ENCODE assay signal across 36 cellular contexts in the genomic region with DNA sequence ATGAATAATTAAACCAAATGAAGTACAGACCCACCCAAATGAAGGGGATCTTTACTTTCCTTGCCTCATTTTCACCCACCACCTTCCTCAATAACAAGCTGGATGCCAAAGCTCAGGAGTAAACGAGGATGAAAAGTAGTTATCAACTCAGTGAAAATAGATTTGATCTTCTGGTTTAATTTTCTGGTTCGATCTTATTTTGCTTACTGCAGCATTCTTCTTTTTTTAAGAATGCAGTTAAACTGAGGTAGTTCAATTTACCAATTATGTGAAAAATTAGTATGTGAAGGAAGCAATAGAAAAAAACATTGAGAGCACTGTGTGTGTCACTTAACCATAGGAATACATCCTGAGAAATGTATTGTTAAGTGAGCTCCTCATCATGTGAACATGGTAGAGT.
"Had no signal": no experiment of that assay in that cellular context is flagged by ENCODE, and none has a peak within 500 bp of the region (broad histone marks: within the 10 kb centered on the region; RNA-seq: fewer than 3 reads in every experiment).

No MANE protein-coding gene starts in this region.

- H3K9me3 ChIP-seq: MG63 had no signal

- H3K36me3 ChIP-seq: MG63 had no signal

- DNase-seq: MG63, MM.1S, MV-4-11, NCI-H1048, NCI-H1092, NCI-H1092 treated with DMSO at 0.1 percent for 48 hours, NCI-H1105, NCI-H1105 treated with DMSO at 0.1 percent for 48 hours, NCI-H1417, NCI-H1417 treated with DMSO at 0.1 percent for 48 hours, NCI-H1436, NCI-H1436 treated with DMSO at 0.1 percent for 48 hours, NCI-H146, NCI-H1694, NCI-H1694 treated with DMSO at 0.1 percent for 48 hours, NCI-H187, NCI-H187 treated with DMSO at 0.1 percent for 48 hours, NCI-H1930, NCI-H2029, NCI-H2029 treated with DMSO at 0.1 percent for 48 hours, NCI-H2081, NCI-H2081 treated with DMSO at 0.1 percent for 48 hours, NCI-H2107, NCI-H2171, NCI-H2171 treated with DMSO at 0.1 percent for 48 hours, NCI-H2227 treated with DMSO at 0.1 percent for 48 hours, NCI-H226, NCI-H345, NCI-H446, NCI-H446 treated with DMSO at 0.1 percent for 48 hours, NCI-H510A, NCI-H510A treated with DMSO at 0.1 percent for 48 hours, NCI-H524, NCI-H524 treated with DMSO at 0.1 percent for 48 hours, NCI-H526, NCI-H526 treated with DMSO at 0.1 percent for 48 hours had no signal

- H3K4me3 ChIP-seq: MG63 had no signal

- H3K27me3 ChIP-seq: MG63 had no signal
